In genomic region chr3:46926871-46927717, GRCh38 we compare ENCODE assay signal across 1 cellular context.
TF ChIP-seq lines count a peak whose summit lies in the region.

No MANE protein-coding gene starts in this region.

TF ChIP-seq in GM23338, 12 proteins besides CTCF, POLR2A, EP300 and RAD21 (continued from another document):
- TF ChIP-seq ZNF331 (CRISPR knock-in tag; IDR thresholded peaks at IDR 0.05; ENCODE audit: low read depth), result no peak
- TF ChIP-seq REST (IDR thresholded peaks at IDR 0.05; ENCODE audit: unreplicated experiment), result no peak
- TF ChIP-seq ZNF114 (CRISPR knock-in tag; IDR thresholded peaks at IDR 0.05), result no peak
